ENCODE assay signal across 1 cellular context in genomic region chr1:45880930-45881329, GRCh38.
TF ChIP-seq lines count a peak whose summit lies in the region.

No MANE protein-coding gene starts in this region.

TF ChIP-seq in GM23338, 12 proteins besides CTCF, POLR2A, EP300 and RAD21 (continued from another document):
- TF ChIP-seq ZNF462 (CRISPR knock-in tag; IDR thresholded peaks at IDR 0.05) (no peak), NANOG (IDR thresholded peaks at IDR 0.05; ENCODE audit: borderline replicate concordance) (no peak)
- TF ChIP-seq, protein P1, sequence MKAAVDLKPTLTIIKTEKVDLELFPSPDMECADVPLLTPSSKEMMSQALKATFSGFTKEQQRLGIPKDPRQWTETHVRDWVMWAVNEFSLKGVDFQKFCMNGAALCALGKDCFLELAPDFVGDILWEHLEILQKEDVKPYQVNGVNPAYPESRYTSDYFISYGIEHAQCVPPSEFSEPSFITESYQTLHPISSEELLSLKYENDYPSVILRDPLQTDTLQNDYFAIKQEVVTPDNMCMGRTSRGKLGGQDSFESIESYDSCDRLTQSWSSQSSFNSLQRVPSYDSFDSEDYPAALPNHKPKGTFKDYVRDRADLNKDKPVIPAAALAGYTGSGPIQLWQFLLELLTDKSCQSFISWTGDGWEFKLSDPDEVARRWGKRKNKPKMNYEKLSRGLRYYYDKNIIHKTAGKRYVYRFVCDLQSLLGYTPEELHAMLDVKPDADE (IDR thresholded peaks at IDR 0.05), result no peak
